Comparison of ENCODE assay signal across 20 cellular contexts in the genomic region with DNA sequence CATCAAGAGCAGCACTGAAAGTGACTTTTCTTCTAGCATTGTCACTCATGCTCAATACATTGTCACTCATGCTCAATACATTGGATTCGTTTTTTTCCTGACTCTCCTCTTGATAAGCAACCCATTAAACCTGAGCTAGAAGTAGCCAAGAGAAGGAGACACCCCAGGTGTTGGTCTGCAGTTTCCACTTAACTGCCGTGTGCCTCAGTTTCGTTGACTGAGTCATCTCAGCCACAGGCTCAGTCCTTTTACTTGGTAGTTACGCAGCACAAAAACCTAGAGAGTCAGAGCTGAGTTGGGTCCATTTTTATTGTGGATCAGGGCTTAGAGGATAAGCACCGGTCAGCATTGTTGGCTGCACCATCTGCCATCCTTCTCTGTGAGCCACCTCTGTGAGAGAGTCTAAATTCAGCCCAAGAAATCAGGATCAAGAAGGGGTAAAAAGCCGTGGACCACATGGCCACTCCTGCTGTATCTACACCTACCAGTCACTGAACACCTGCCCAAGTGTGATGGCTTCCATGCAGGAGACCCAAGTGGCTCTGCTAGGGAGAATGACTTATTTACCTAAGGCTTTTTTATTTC. TPM values are rescaled to one million over a fixed set of nuclear protein-coding genes. Genes with fewer than 3 reads are reported as not detected.
DNase-seq lines count a peak whose midpoint lies in the region; ATAC-seq, FAIRE-seq and TF ChIP-seq lines count a peak whose summit lies in the region.
"Had no signal": no experiment of that assay in that cellular context is flagged by ENCODE, and none has a peak within 500 bp of the region (broad histone marks: within the 10 kb centered on the region; RNA-seq: fewer than 3 reads in every experiment).

No MANE protein-coding gene starts in this region.

- CTCF ChIA-PET in HepG2 (lab: Yijun Ruan, JAX; ENCODE audit: low intra/inter-chr PET ratio, low total read pairs), result no interaction called here

- TSS peak; percentile 34 for BruUV-seq in HepG2 (replicated peaks; lab: Mats Ljungman, UMichigan)

- H3K27me3 Mint-ChIP-seq in endodermal cell (ENCODE audit: insufficient read depth), result no peaks in the 10 kb centered on the region

- no peak for TF ChIP-seq RAD21 in HepG2 (CRISPR knock-in tag; IDR thresholded peaks at IDR 0.05)

- H2AFZ ChIP-seq in HepG2 (ENCODE audit: low read length), result no peak overlapping the region
- H2AFZ ChIP-seq: PC-9 had no signal

- H3K4me1 ChIP-seq in HepG2 (ENCODE audit: insufficient read depth, low read length), result no peaks in the 10 kb centered on the region
- H3K4me1 ChIP-seq in right lobe of liver, result peaks cover 4 to 40% (median 20%) of the 10 kb centered on the region in 4 donors
- no peaks in the 10 kb centered on the region for H3K4me1 ChIP-seq in endodermal cell (ENCODE audit: control insufficient read depth, insufficient read depth, low read length)
- H3K4me1 ChIP-seq in spleen, result peaks cover 6 to 49% (median 30%) of the 10 kb centered on the region in 6 donors

- TF ChIP-seq EP300 in HepG2 (IDR thresholded peaks at IDR 0.05; ENCODE audit: low read depth in 2 of 2, low read length in 2 of 2), result no peak
- no peak for TF ChIP-seq EP300 in HepG2 (CRISPR knock-in tag; IDR thresholded peaks at IDR 0.05; ENCODE audit: borderline replicate concordance)

- 0 out of 4 replicates have a peak, but pooled peaks of 1 of the 2 experiments have one; percentile 15 for TF ChIP-seq POLR2A in HepG2 (IDR thresholded peaks at IDR 0.05; ENCODE audit: insufficient read depth in 1 of 2, low read depth in 2 of 2, low read length in 2 of 2)
- TF ChIP-seq POLR2A in right lobe of liver (IDR thresholded peaks at IDR 0.05), result no peak
- TF ChIP-seq POLR2A in spleen (IDR thresholded peaks at IDR 0.05), result no peak

- H3K27ac ChIP-seq in HepG2 (ENCODE audit: extremely low read length, insufficient read depth, low read length) (no peak overlapping the region), right lobe of liver (no peak overlapping the region), WERI-Rb-1 (peak overlapping the region; percentile 73), endodermal cell (ENCODE audit: low read depth, low read length) (no peak overlapping the region), spleen (no peak overlapping the region)
- H3K27ac ChIP-seq: HL-60, PC-9 had no signal

- H3K9ac ChIP-seq in HepG2 (ENCODE audit: insufficient read depth, low read depth, low read length) (no peak overlapping the region), endodermal cell (ENCODE audit: extremely low read depth, low read length, poor library complexity, severe bottlenecking) (no peak overlapping the region)

- POLR2A ChIA-PET in HepG2 (lab: Yijun Ruan, JAX), result no interaction called here

- H3K9me3 ChIP-seq in HepG2 (ENCODE audit: low read length) (no peaks in the 10 kb centered on the region), right lobe of liver (no peaks in the 10 kb centered on the region), WERI-Rb-1 (ENCODE audit: severe bottlenecking) (no peaks in the 10 kb centered on the region), endodermal cell (ENCODE audit: control insufficient read depth, low read length) (no peaks in the 10 kb centered on the region), spleen (no peaks in the 10 kb centered on the region)

- H4K20me1 ChIP-seq in HepG2 (ENCODE audit: insufficient read depth, low read length), result no peaks in the 10 kb centered on the region; the same call in 1 of the 2 replicates

- ATAC-seq in HepG2, result no peak
- ATAC-seq in right lobe of liver, result no peak
- ATAC-seq in HG03342 (IDR thresholded peaks at IDR 0.05; ENCODE audit: unreplicated experiment), result no peak

- 92% methylated on average over 6 of the region's 6 CpGs for WGBS in HepG2 (ENCODE audit: low lambda C conversion rate)
- WGBS in right lobe of liver (ENCODE audit: insufficient coverage, low coverage, low lambda C conversion rate, missing lambda C conversion rate), result 81% methylated on average over 5 of the region's 6 CpGs
- 88 to 97% methylated on average over 5 to 6 of the region's 6 CpGs for WGBS in endodermal cell (ENCODE audit: insufficient coverage in 1 of 2, insufficient read length in 1 of 2), 2 experiments
- WGBS in spleen, 5 donors, result 75 to 91% (median 86%) methylated on average over 6 of the region's 6 CpGs

- TF ChIP-seq CTCF in HepG2 (CRISPR knock-in tag; IDR thresholded peaks at IDR 0.05) (no peak), right lobe of liver (IDR thresholded peaks at IDR 0.05) (no peak), WERI-Rb-1 (IDR thresholded peaks at IDR 0.05; ENCODE audit: low read depth, low read length) (no peak), endodermal cell (conservative IDR thresholded peaks at IDR 0.05) (no peak), spleen (IDR thresholded peaks at IDR 0.05 in 8 of 11, conservative IDR thresholded peaks at IDR 0.05 in 3 of 11) (no peak)

- H3K4me3 Mint-ChIP-seq in endodermal cell, result no peak overlapping the region
- H3K4me3 Mint-ChIP-seq: CD14-positive monocyte had no signal

- H3K27me3 ChIP-seq in HepG2 (ENCODE audit: control insufficient read depth in 1 of 2, insufficient read depth in 2 of 2, low read length in 2 of 2) (no peaks in the 10 kb centered on the region), right lobe of liver (no peaks in the 10 kb centered on the region), WERI-Rb-1 (ENCODE audit: insufficient read depth, low read depth, severe bottlenecking) (no peaks in the 10 kb centered on the region), endodermal cell (ENCODE audit: control insufficient read depth, insufficient read depth, low read length, poor library complexity, severe bottlenecking) (no peaks in the 10 kb centered on the region), spleen (replicated peaks in 1 of 7) (no peaks in the 10 kb centered on the region)

- H3K4me2 ChIP-seq in HepG2 (ENCODE audit: low read depth, low read length), result no peak overlapping the region
- H3K4me2 ChIP-seq: PC-9 had no signal

- in situ Hi-C loops in HepG2 (cut with HindIII; ENCODE audit: extremely low pct_ligation_motif_present, low pct_unique_long_range_greater_than_20kb), result no loop called here

- DNase-seq in HepG2 (ENCODE audit: low spot score) (no peak), right lobe of liver (no peak), WERI-Rb-1 (peak; percentile 50), endodermal cell (no peak), spleen (peak; percentile 4), hippocampal formation (lab: John Stamatoyannopoulos, UW) (no peak), HuH-7.5 (ENCODE audit: low spot score) (no peak)
- DNase-seq: COR-L47, DMS153, EL, HCEC 1CT, MV-4-11, NCI-H187 treated with DMSO at 0.1 percent for 48 hours, NCI-H345, NCI-H69, PC-9 had no signal

- peaks cover 28 to 86% of the 10 kb centered on the region in 2 experiments for H3K36me3 ChIP-seq in HepG2 (replicated peaks in 1 of 2; ENCODE audit: control insufficient read depth in 1 of 2, insufficient read depth in 2 of 2, low read length in 2 of 2)
- peaks cover 0 to 7% (median 3%) of the 10 kb centered on the region in 4 donors for H3K36me3 ChIP-seq in right lobe of liver
- H3K36me3 ChIP-seq in WERI-Rb-1, result peaks cover 69% of the 10 kb centered on the region
- H3K36me3 ChIP-seq in endodermal cell (ENCODE audit: control insufficient read depth, insufficient read depth, low read length), result peaks cover 71% of the 10 kb centered on the region
- H3K36me3 ChIP-seq in spleen, result peaks cover 4 to 77% (median 36%) of the 10 kb centered on the region in 6 donors

- H3K4me1 Mint-ChIP-seq in endodermal cell, result no peaks in the 10 kb centered on the region
- H3K4me1 Mint-ChIP-seq: CD14-positive monocyte had no signal

- no peaks in the 10 kb centered on the region for H3K79me2 ChIP-seq in HepG2 (ENCODE audit: insufficient read depth, low read length)

- H3K27ac Mint-ChIP-seq in endodermal cell, result peak overlapping the region; percentile 26

- H3K36me3 Mint-ChIP-seq in endodermal cell (ENCODE audit: low read depth), result peaks cover 61% of the 10 kb centered on the region

- H3K4me3 ChIP-seq in HepG2 (replicated peaks in 1 of 3; ENCODE audit: insufficient read depth in 1 of 3, low read depth in 2 of 3, low read length in 3 of 3) (no peak overlapping the region), right lobe of liver (no peak overlapping the region), WERI-Rb-1 (ENCODE audit: low read depth, low read length) (no peak overlapping the region), endodermal cell (ENCODE audit: low read length) (no peak overlapping the region), spleen (no peak overlapping the region)
- H3K4me3 ChIP-seq: PC-9 had no signal

- FAIRE-seq in HepG2 (lab: Jason Lieb, UNC), result no peak
- FAIRE-seq: HTR-8/SVneo had no signal

- intact Hi-C loops in HepG2 (cut with micrococcal nuclease; ENCODE audit: unreplicated experiment) (no loop called here), right lobe of liver (cut with DNase I) (no loop called here), spleen (cut with DNase I; ENCODE audit: low total_unique reads) (no loop called here)

- no peaks in the 10 kb centered on the region for H3K9me3 Mint-ChIP-seq in endodermal cell
- H3K9me3 Mint-ChIP-seq: CD14-positive monocyte had no signal

RNA-seq across cellular contexts. Expression of gene GINS2, which starts 11.3 kb away (rescaled TPM):
- total RNA-seq in HepG2 (2016; rRNA removed; fragmentation: Illumina TruSeq; extraction: Trizol), result 48.3 and 61.7 TPM in 2 replicates
- 23.8 and 27.0 TPM in 2 replicates for total RNA-seq in HepG2 (2016; cell fraction: cytosol; rRNA removed; fragmentation: Illumina TruSeq; extraction: Trizol; ENCODE audit: low read depth)
- 48.0 and 66.5 TPM in 2 replicates for total RNA-seq in HepG2 (2016; cell fraction: insoluble cytoplasmic fraction; rRNA removed; fragmentation: Illumina TruSeq; extraction: Trizol)
- total RNA-seq in HepG2 (2016; cell fraction: membrane; rRNA removed; fragmentation: Illumina TruSeq; extraction: Trizol), result 37.7 and 42.3 TPM in 2 replicates
- 23.1 and 24.3 TPM in 2 replicates for total RNA-seq in HepG2 (2016; cell fraction: nucleus; rRNA removed; fragmentation: Illumina TruSeq; extraction: Trizol)
- polyA plus RNA-seq in HepG2 (2011; rRNA removed), result 7.7 and 10.6 TPM in 2 replicates
- polyA plus RNA-seq in HepG2 (2011; cell fraction: cytosol; rRNA removed), result 8.9 and 11.0 TPM in 2 replicates
- 3.9 and 4.5 TPM in 2 replicates for polyA plus RNA-seq in HepG2 (2011; cell fraction: nucleus; rRNA removed)
- 5.7 and 16.9 TPM in 2 replicates for polyA plus RNA-seq in HepG2 (2012)
- polyA plus RNA-seq in HepG2 (2016; cell fraction: cytosol; fragmentation: Illumina TruSeq; extraction: Trizol; ENCODE audit: low read depth), result 28.1 and 34.5 TPM in 2 replicates
- 76.0 and 95.5 TPM in 2 replicates for polyA plus RNA-seq in HepG2 (2016; cell fraction: insoluble cytoplasmic fraction; fragmentation: Illumina TruSeq; extraction: Trizol; ENCODE audit: low read depth)
- polyA plus RNA-seq in HepG2 (2016; cell fraction: membrane; fragmentation: Illumina TruSeq; extraction: Trizol; ENCODE audit: low read depth), result 36.4 and 39.0 TPM in 2 replicates
- 38.9 and 39.5 TPM in 2 replicates for polyA plus RNA-seq in HepG2 (2016; cell fraction: nucleus; fragmentation: Illumina TruSeq; extraction: Trizol; ENCODE audit: insufficient read depth, low read depth)
- polyA minus RNA-seq in HepG2 (2011; rRNA and poly(A)+ RNA removed; ENCODE audit: low replicate concordance), result 7.2 and 33.6 TPM in 2 replicates
- 3.9 and 4.1 TPM in 2 replicates for polyA minus RNA-seq in HepG2 (2011; cell fraction: cytosol; rRNA and poly(A)+ RNA removed)
- 4.7 and 6.2 TPM in 2 replicates for polyA minus RNA-seq in HepG2 (2011; cell fraction: nucleus; rRNA and poly(A)+ RNA removed)
- 1 to 10 TPM in 4 of 6 experiments, under 1 TPM in 2; 0.49 to 4.7 (median 1.3) TPM for total RNA-seq in right lobe of liver
- 10 to 100 TPM; 32.8 to 42.3 TPM for total RNA-seq in endodermal cell
- polyA plus RNA-seq in endodermal cell (2013, experiment 1 of 2), result 31.2 TPM
- polyA plus RNA-seq in endodermal cell (2013, experiment 2 of 2), result 30.9 TPM
- 1 to 10 TPM; 1.0 to 7.0 (median 2.3) TPM for total RNA-seq in spleen
- 1 to 10 TPM; 1.3 to 5.4 (median 2.3) TPM for polyA plus RNA-seq in spleen

Comparison
In these comparisons a context has a peak if more than half of its experiments do, and no peak if none do; other contexts are left out.
1. DNase-seq: peak in WERI-Rb-1 (single experiment) and spleen (single experiment); none in HepG2 (single experiment), right lobe of liver (0 of 3), endodermal cell (single experiment), hippocampal formation (0 of 2) and HuH-7.5 (single experiment).